In the genomic region with DNA sequence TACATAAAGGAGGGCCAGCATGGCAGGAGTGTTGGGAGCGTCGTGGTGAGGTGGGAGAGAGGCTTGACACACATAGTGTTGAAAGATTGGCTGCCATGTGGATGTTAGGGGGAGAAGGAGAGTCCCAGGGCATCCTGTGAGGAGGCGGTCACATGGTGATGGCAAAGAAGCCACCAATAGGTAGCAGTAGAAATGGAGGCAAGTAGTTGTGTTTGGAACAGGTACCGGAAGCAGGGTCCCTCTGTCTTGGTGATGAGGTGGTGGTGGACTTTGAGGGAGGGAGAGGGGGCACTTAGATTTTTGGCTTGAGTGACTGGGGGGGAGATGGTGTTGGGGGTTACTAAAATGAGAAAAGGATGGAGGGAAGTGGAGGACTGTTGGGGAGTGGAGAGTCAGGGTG, we compare ENCODE assay signal across 20 cellular contexts.
DNase-seq lines count a peak whose midpoint lies in the region; ATAC-seq and TF ChIP-seq lines count a peak whose summit lies in the region.
"Had no signal": no experiment of that assay in that cellular context is flagged by ENCODE, and none has a peak within 500 bp of the region (broad histone marks: within the 10 kb centered on the region; RNA-seq: fewer than 3 reads in every experiment).

No MANE protein-coding gene starts in this region.

- H3K27me3 ChIP-seq in endodermal cell (ENCODE audit: control insufficient read depth, insufficient read depth, low read length, poor library complexity, severe bottlenecking) (no peaks in the 10 kb centered on the region), thyroid gland (no peaks in the 10 kb centered on the region), right lobe of liver (no peaks in the 10 kb centered on the region)

- WGBS in endodermal cell (ENCODE audit: insufficient coverage in 1 of 2, insufficient read length in 1 of 2), 2 experiments, result 96 to 100% methylated on average over 4 of the region's 4 CpGs
- WGBS in thyroid gland, 2 donors, result 94 to 95% methylated on average over 4 of the region's 4 CpGs
- WGBS in right lobe of liver (ENCODE audit: insufficient coverage, low coverage, low lambda C conversion rate, missing lambda C conversion rate), result 92% methylated on average over 4 of the region's 4 CpGs

- TF ChIP-seq POLR2A in thyroid gland (IDR thresholded peaks at IDR 0.05) (no peak), right lobe of liver (IDR thresholded peaks at IDR 0.05) (no peak)

- H3K4me1 Mint-ChIP-seq in HFFc6 (ENCODE audit: low read depth), result peaks cover 52% of the 10 kb centered on the region
- H3K4me1 Mint-ChIP-seq in endodermal cell, result peaks cover 8% of the 10 kb centered on the region
- H3K4me1 Mint-ChIP-seq in nephron progenitor cell, result peaks cover 72% of the 10 kb centered on the region
- H3K4me1 Mint-ChIP-seq: CD14-positive monocyte had no signal

- no peak for ATAC-seq in HG03159 (IDR thresholded peaks at IDR 0.05; ENCODE audit: unreplicated experiment)
- ATAC-seq in right lobe of liver, result no peak
- ATAC-seq: A549, GM12878 had no signal

- peak overlapping the region; percentile 85 for H3K4me3 Mint-ChIP-seq in HFFc6
- H3K4me3 Mint-ChIP-seq in endodermal cell, result no peak overlapping the region
- H3K4me3 Mint-ChIP-seq in nephron progenitor cell, result peak overlapping the region; percentile 33
- H3K4me3 Mint-ChIP-seq: CD14-positive monocyte, GM23338 had no signal

- H3K4me3 ChIP-seq in endodermal cell (ENCODE audit: low read length) (no peak overlapping the region), thyroid gland (replicated peaks in 1 of 3) (no peak overlapping the region), right lobe of liver (no peak overlapping the region)
- H3K4me3 ChIP-seq: A549, GM12878, GM23338 had no signal

- H3K9ac ChIP-seq in endodermal cell (ENCODE audit: extremely low read depth, low read length, poor library complexity, severe bottlenecking), result no peak overlapping the region

- no peak overlapping the region for H3K27ac ChIP-seq in endodermal cell (ENCODE audit: low read depth, low read length)
- peak overlapping the region; percentile 69 to 88 (median 79) for H3K27ac ChIP-seq in thyroid gland
- no peak overlapping the region for H3K27ac ChIP-seq in right lobe of liver
- H3K27ac ChIP-seq: A549 had no signal

- intact Hi-C loops in thyroid gland (cut with DNase I), result no loop called here
- intact Hi-C loops in right lobe of liver (cut with DNase I), result no loop called here

- peaks cover 83% of the 10 kb centered on the region for H3K36me3 ChIP-seq in endodermal cell (ENCODE audit: control insufficient read depth, insufficient read depth, low read length)
- H3K36me3 ChIP-seq in thyroid gland, result no peaks in the 10 kb centered on the region
- H3K36me3 ChIP-seq in right lobe of liver, result peaks cover 0 to 8% (median under 1%) of the 10 kb centered on the region in 4 donors

- TF ChIP-seq CTCF in HFFc6 (IDR thresholded peaks at IDR 0.05) (no peak), endodermal cell (conservative IDR thresholded peaks at IDR 0.05) (no peak), nephron progenitor cell (IDR thresholded peaks at IDR 0.05) (no peak), thyroid gland (IDR thresholded peaks at IDR 0.05) (no peak), right lobe of liver (IDR thresholded peaks at IDR 0.05) (no peak)

- H3K9me3 ChIP-seq in endodermal cell (ENCODE audit: control insufficient read depth, low read length) (peaks cover 23% of the 10 kb centered on the region), thyroid gland (no peaks in the 10 kb centered on the region), right lobe of liver (no peaks in the 10 kb centered on the region)

- H3K9me3 Mint-ChIP-seq in HFFc6 (peaks cover 12% of the 10 kb centered on the region), endodermal cell (peaks cover 17% of the 10 kb centered on the region), nephron progenitor cell (peaks cover 23% of the 10 kb centered on the region)

- H3K27me3 Mint-ChIP-seq in HFFc6 (ENCODE audit: insufficient read depth), result peaks cover 11% of the 10 kb centered on the region
- H3K27me3 Mint-ChIP-seq in endodermal cell (ENCODE audit: insufficient read depth), result no peaks in the 10 kb centered on the region
- H3K27me3 Mint-ChIP-seq in nephron progenitor cell (ENCODE audit: low read depth, poor library complexity), result no peaks in the 10 kb centered on the region

- H3K4me1 ChIP-seq in endodermal cell (ENCODE audit: control insufficient read depth, insufficient read depth, low read length) (no peaks in the 10 kb centered on the region), thyroid gland (peaks cover 44 to 52% of the 10 kb centered on the region in 2 donors), right lobe of liver (no peaks in the 10 kb centered on the region)
- H3K4me1 ChIP-seq: A549 had no signal

- H3K27ac Mint-ChIP-seq in HFFc6 (peak overlapping the region; percentile 90), endodermal cell (peak overlapping the region; percentile 5), nephron progenitor cell (peak overlapping the region; percentile 86)
- H3K27ac Mint-ChIP-seq: CD14-positive monocyte, GM23338 had no signal

- no peak for DNase-seq in HFFc6
- DNase-seq in endodermal cell, result no peak
- no peak for DNase-seq in nephron progenitor cell
- no peak for DNase-seq in thyroid gland
- DNase-seq in HCEC 1CT, result no peak
- no peak for DNase-seq in NCI-H2171 (lab: John Stamatoyannopoulos, UW)
- DNase-seq in right lobe of liver, result no peak
- DNase-seq: AML-193; DMS 273 treated with DMSO at 0.1 percent for 48 hours; GDM1; NCI-H1930; NCI-H2171 treated with DMSO at 0.1 percent for 48 hours; NCI-H446 treated with DMSO at 0.1 percent for 48 hours; NK-92 treated with Interleukin-12 subunit alpha and Interleukin-12 subunit beta, amount 100 ng/mL, for 24 hours; SHP77 treated with DMSO at 0.1 percent for 48 hours had no signal

- H3K36me3 Mint-ChIP-seq in HFFc6 (ENCODE audit: low read depth) (peaks cover 64% of the 10 kb centered on the region), endodermal cell (ENCODE audit: low read depth) (peaks cover 76% of the 10 kb centered on the region), nephron progenitor cell (ENCODE audit: low read depth) (peaks cover 81% of the 10 kb centered on the region)
- H3K36me3 Mint-ChIP-seq: CD14-positive monocyte had no signal

Comparison
In these comparisons a context has a peak if more than half of its experiments do, and no peak if none do; other contexts are left out.
1. H3K27ac Mint-ChIP-seq: peak in every context shown above with its lines; median percentile 90 in HFFc6; 86 in nephron progenitor cell; 5 in endodermal cell.
2. H3K27ac ChIP-seq: peak in thyroid gland (3 of 3); none in endodermal cell (single experiment) and right lobe of liver (0 of 3).